17 cellular contexts compared by ENCODE assay signal in genomic region chr5:94832685-94833084, GRCh38.
"Had no signal": no experiment of that assay in that cellular context is flagged by ENCODE, and none has a peak within 500 bp of the region (broad histone marks: within the 10 kb centered on the region; RNA-seq: fewer than 3 reads in every experiment).

No MANE protein-coding gene starts in this region.

- H3K9me3 ChIP-seq: ascending aorta, heart left ventricle, spleen, suprapubic skin, upper lobe of left lung had no signal

- DNase-seq: activated CD4-positive, alpha-beta memory T cell treated with anti-CD3 and anti-CD28 coated beads for 36 hours; activated CD8-positive, alpha-beta memory T cell treated with anti-CD3 and anti-CD28 coated beads, Interleukin-2, amount 50 U/mL, for 48 hours; activated naive CD4-positive, alpha-beta T cell; activated naive CD8-positive, alpha-beta T cell treated with anti-CD3 and anti-CD28 coated beads, Interleukin-2, amount 50 U/mL, for 24 hours; foreskin melanocyte; heart left ventricle; mammary epithelial cell; spleen; stimulated activated CD4-positive, alpha-beta T cell treated with anti-CD3 and anti-CD28 coated beads, Interleukin-1b, Interleukin-23, amount 100 ng/mL, for 48 hours; stimulated activated naive CD4-positive, alpha-beta T cell; T-helper 9 cell; upper lobe of left lung had no signal

- H3K4me1 ChIP-seq: ascending aorta, heart left ventricle, spleen, suprapubic skin, upper lobe of left lung had no signal

- H3K36me3 Mint-ChIP-seq: activated CD4-positive, alpha-beta memory T cell treated with anti-CD3 and anti-CD28 coated beads for 36 hours had no signal

- H3K36me3 ChIP-seq: ascending aorta, suprapubic skin had no signal

- H3K27ac Mint-ChIP-seq: activated CD4-positive, alpha-beta memory T cell treated with anti-CD3 and anti-CD28 coated beads for 36 hours; activated naive CD8-positive, alpha-beta T cell treated with anti-CD3 and anti-CD28 coated beads, Interleukin-2, amount 50 U/mL, for 24 hours had no signal

- H3K27ac ChIP-seq: ascending aorta, heart left ventricle, spleen, suprapubic skin, upper lobe of left lung had no signal

- H3K4me3 Mint-ChIP-seq: activated CD4-positive, alpha-beta memory T cell treated with anti-CD3 and anti-CD28 coated beads for 36 hours; activated naive CD8-positive, alpha-beta T cell treated with anti-CD3 and anti-CD28 coated beads, Interleukin-2, amount 50 U/mL, for 24 hours; natural killer cell treated with Interleukin-12 subunit alpha and Interleukin-12 subunit beta and Interleukin-15 and Interleukin-18, amount 100 ng/mL, for 72 hours had no signal

- H3K27me3 ChIP-seq: ascending aorta, heart left ventricle, suprapubic skin, upper lobe of left lung had no signal

- H3K9me3 Mint-ChIP-seq: activated CD4-positive, alpha-beta memory T cell treated with anti-CD3 and anti-CD28 coated beads for 36 hours; activated naive CD8-positive, alpha-beta T cell treated with anti-CD3 and anti-CD28 coated beads, Interleukin-2, amount 50 U/mL, for 24 hours; natural killer cell treated with Interleukin-12 subunit alpha and Interleukin-12 subunit beta and Interleukin-15 and Interleukin-18, amount 100 ng/mL, for 72 hours had no signal

- ATAC-seq: activated naive CD8-positive, alpha-beta T cell treated with anti-CD3 and anti-CD28 coated beads, Interleukin-2, amount 50 U/mL, for 24 hours; heart left ventricle; left lobe of liver; natural killer cell treated with Interleukin-12 subunit alpha and Interleukin-12 subunit beta and Interleukin-15 and Interleukin-18, amount 100 ng/mL, for 72 hours; sciatic nerve had no signal

- H3K4me3 ChIP-seq: ascending aorta, heart left ventricle, spleen, suprapubic skin, upper lobe of left lung had no signal
